ENCODE assay signal across 20 cellular contexts in the genomic region with DNA sequence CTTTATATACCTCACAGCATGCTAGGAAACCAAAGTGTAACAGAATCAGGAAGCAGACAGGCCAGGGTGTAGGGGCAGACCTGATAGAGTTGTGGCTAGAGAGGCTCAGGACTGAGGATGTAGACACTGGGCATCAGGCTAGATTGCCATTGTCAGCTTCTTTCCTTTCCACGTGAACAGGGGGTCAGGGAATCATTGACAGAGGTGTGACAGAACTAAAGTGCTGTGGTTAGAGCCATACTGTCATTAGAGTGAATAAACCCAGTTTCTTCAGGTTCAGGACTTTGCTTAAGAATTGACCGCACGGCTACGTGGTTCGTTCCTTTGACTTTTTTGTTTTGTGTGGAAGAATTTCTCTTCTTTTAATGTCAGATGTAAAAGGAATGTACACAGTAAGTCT.
"Had no signal": no experiment of that assay in that cellular context is flagged by ENCODE, and none has a peak within 500 bp of the region (broad histone marks: within the 10 kb centered on the region; RNA-seq: fewer than 3 reads in every experiment).

No MANE protein-coding gene starts in this region.

- H3K27ac ChIP-seq: adrenal gland, cardiac muscle cell, neural progenitor cell, ovary, psoas muscle, vagina had no signal

- H3K9me3 Mint-ChIP-seq: activated CD4-positive, alpha-beta memory T cell treated with anti-CD3 and anti-CD28 coated beads for 36 hours; activated T-helper 1 cell treated with anti-CD3 and anti-CD28 coated beads, Interleukin-12 subunit alpha, Interleukin-12 subunit beta, Interleukin-2, Interleukin-4 antibody, amounts not matched to agents 30 ng/mL and 10 ng/mL and 1 ng/mL, durations not matched to agents 14 hours and 24 hours and 36 hours; endodermal cell; neural progenitor cell; stimulated activated naive B cell treated with anti-CD40 and anti-IgM and Interleukin-4, amounts not matched to agents 10 μg/mL and 1 μg/mL and 100 μg/mL, for 72 hours; WTC11 had no signal

- H3K36me3 Mint-ChIP-seq: activated CD4-positive, alpha-beta memory T cell treated with anti-CD3 and anti-CD28 coated beads for 36 hours; neural progenitor cell; stimulated activated naive B cell treated with anti-CD40 and anti-IgM and Interleukin-4, amounts not matched to agents 10 μg/mL and 1 μg/mL and 100 μg/mL, for 72 hours had no signal

- H3K27ac Mint-ChIP-seq: activated CD4-positive, alpha-beta memory T cell treated with anti-CD3 and anti-CD28 coated beads for 36 hours; activated naive CD4-positive, alpha-beta T cell treated with anti-CD3 and anti-CD28 coated beads, Interleukin-2, amount 50 U/mL, for 72 hours; activated T-helper 1 cell treated with anti-CD3 and anti-CD28 coated beads, Interleukin-12 subunit alpha, Interleukin-12 subunit beta, Interleukin-2, Interleukin-4 antibody, amounts not matched to agents 30 ng/mL and 10 ng/mL and 1 ng/mL, durations not matched to agents 14 hours and 24 hours and 36 hours; endodermal cell; neural progenitor cell; stimulated activated naive B cell treated with anti-CD40 and anti-IgM and Interleukin-4, amounts not matched to agents 10 μg/mL and 1 μg/mL and 100 μg/mL, for 72 hours; WTC11 had no signal

- H3K4me1 ChIP-seq: psoas muscle had no signal

- DNase-seq: activated CD4-positive, alpha-beta memory T cell treated with anti-CD3 and anti-CD28 coated beads for 36 hours; activated CD4-positive, alpha-beta T cell treated with anti-CD3 and anti-CD28 coated beads for 4 hours; activated gamma-delta T cell treated with Interleukin-2 at 50 U/mL for 16 hours; activated T-cell treated with anti-CD3 and anti-CD28 coated beads for 4 hours; adrenal gland; endodermal cell; head of caudate nucleus; ovary; psoas muscle; spleen; stimulated activated naive B cell treated with anti-CD40 and anti-IgM and Interleukin-4, amounts not matched to agents 10 μg/mL and 1 μg/mL and 100 μg/mL, for 72 hours had no signal

- ATAC-seq: activated naive CD4-positive, alpha-beta T cell treated with anti-CD3 and anti-CD28 coated beads, Interleukin-2, amount 50 U/mL, for 72 hours; left lobe of liver; psoas muscle; sciatic nerve; stimulated activated naive B cell treated with anti-CD40 and anti-IgM and Interleukin-4, amounts not matched to agents 10 μg/mL and 1 μg/mL and 100 μg/mL, for 72 hours; WTC11 had no signal

- H3K27me3 ChIP-seq: cardiac muscle cell, neural progenitor cell, ovary, spleen, tibial nerve, vagina had no signal

- H3K9me3 ChIP-seq: adrenal gland, ovary, psoas muscle, spleen, tibial nerve, vagina had no signal

- H3K4me3 ChIP-seq: adrenal gland, cardiac muscle cell, neural progenitor cell, ovary, psoas muscle, spleen, tibial nerve, vagina had no signal

- H3K36me3 ChIP-seq: adrenal gland, neural progenitor cell, ovary, vagina had no signal

- H3K4me2 ChIP-seq: neural progenitor cell had no signal

- H3K9ac ChIP-seq: neural progenitor cell had no signal

- H2AFZ ChIP-seq: neural progenitor cell had no signal

- H3K4me3 Mint-ChIP-seq: activated CD4-positive, alpha-beta memory T cell treated with anti-CD3 and anti-CD28 coated beads for 36 hours; activated T-helper 1 cell treated with anti-CD3 and anti-CD28 coated beads, Interleukin-12 subunit alpha, Interleukin-12 subunit beta, Interleukin-2, Interleukin-4 antibody, amounts not matched to agents 30 ng/mL and 10 ng/mL and 1 ng/mL, durations not matched to agents 14 hours and 24 hours and 36 hours; endodermal cell; neural progenitor cell; stimulated activated naive B cell treated with anti-CD40 and anti-IgM and Interleukin-4, amounts not matched to agents 10 μg/mL and 1 μg/mL and 100 μg/mL, for 72 hours; WTC11 had no signal
